In genomic region chr7:139118234-139118802, GRCh38 we compare ENCODE assay signal across 1 cellular context.
TF ChIP-seq lines count a peak whose summit lies in the region.

No MANE protein-coding gene starts in this region.

TF ChIP-seq in K562, 482 proteins besides CTCF, POLR2A, EP300 and RAD21 (continued from another document and continues in another):
- TF ChIP-seq ZNF655 (CRISPR knock-in tag; IDR thresholded peaks at IDR 0.05) (no peak), ASH1L (IDR thresholded peaks at IDR 0.05; ENCODE audit: borderline replicate concordance, low read depth, partially characterized antibody) (no peak), VEZF1 (CRISPR knock-in tag; IDR thresholded peaks at IDR 0.05) (peak; percentile 7; the same call in 1 of the 2 replicates), NR0B1 (IDR thresholded peaks at IDR 0.05; ENCODE audit: partially characterized antibody) (no peak), ZNF174 (CRISPR knock-in tag; IDR thresholded peaks at IDR 0.05) (peak; percentile 63; the same call in 1 of the 2 replicates), ZNF445 (CRISPR knock-in tag; IDR thresholded peaks at IDR 0.05; ENCODE audit: low read depth) (no peak), KDM1A (IDR thresholded peaks at IDR 0.05) (peak; percentile 92 to 93), BRD9 (IDR thresholded peaks at IDR 0.05; ENCODE audit: low read depth, partially characterized antibody) (peak; percentile 98), CTBP1 (IDR thresholded peaks at IDR 0.05; ENCODE audit: borderline replicate concordance) (peak; percentile 75), ETV5 (CRISPR knock-in tag; IDR thresholded peaks at IDR 0.05; ENCODE audit: low read depth) (peak; percentile 6; the same call in 1 of the 2 replicates), CHD2 (IDR thresholded peaks at IDR 0.05; ENCODE audit: low read depth, low read length) (no peak), MLLT1 (IDR thresholded peaks at IDR 0.05) (no peak; a peak in 1 of 4 replicates), NR1H2 (CRISPR knock-in tag; IDR thresholded peaks at IDR 0.05) (no peak), ILK (tag; IDR thresholded peaks at IDR 0.05; ENCODE audit: borderline replicate concordance, low read depth) (no peak), BRD4 (IDR thresholded peaks at IDR 0.05) (no peak), TCF7 (IDR thresholded peaks at IDR 0.05; ENCODE audit: borderline replicate concordance) (no peak), ZBTB49 (CRISPR knock-in tag; IDR thresholded peaks at IDR 0.05; ENCODE audit: borderline replicate concordance) (no peak), ARID3B (CRISPR knock-in tag; IDR thresholded peaks at IDR 0.05; ENCODE audit: borderline replicate concordance) (no peak), KLF6 (CRISPR knock-in tag; IDR thresholded peaks at IDR 0.05; ENCODE audit: borderline replicate concordance) (0 out of 2 replicates have a peak, but pooled peaks have one; percentile 25), MAX (CRISPR knock-in tag; IDR thresholded peaks at IDR 0.05) (no peak), ZC3H8 (IDR thresholded peaks at IDR 0.05) (no peak; the same call in 1 of the 2 replicates), NBN (IDR thresholded peaks at IDR 0.05; ENCODE audit: low read depth) (peak; percentile 85), RBM14 (IDR thresholded peaks at IDR 0.05; ENCODE audit: borderline replicate concordance, insufficient read depth, low read depth, low read length) (no peak), TFAM (CRISPR knock-in tag; conservative IDR thresholded peaks at IDR 0.05) (no peak), ZNF41 (CRISPR knock-in tag; conservative IDR thresholded peaks at IDR 0.05) (no peak), CREBBP (IDR thresholded peaks at IDR 0.05; ENCODE audit: low read depth, low read length) (no peak), NFXL1 (CRISPR knock-in tag; IDR thresholded peaks at IDR 0.05) (no peak), IRF9 (tag; IDR thresholded peaks at IDR 0.05) (no peak), PYGO2 (tag; IDR thresholded peaks at IDR 0.05) (0 out of 2 replicates have a peak, but pooled peaks have one; percentile 11), U2AF2 (optimal IDR thresholded peaks at IDR 0.05; ENCODE audit: low read depth, low read length) (no peak), HMG20A (CRISPR knock-in tag; conservative IDR thresholded peaks at IDR 0.05) (no peak), SIRT6 (IDR thresholded peaks at IDR 0.05; ENCODE audit: low read depth, low read length) (no peak), PHF20 (IDR thresholded peaks at IDR 0.05; ENCODE audit: partially characterized antibody) (no peak), SRSF1 (IDR thresholded peaks at IDR 0.05; ENCODE audit: low read depth, low read length) (no peak), MTF1 (CRISPR knock-in tag; IDR thresholded peaks at IDR 0.05; ENCODE audit: borderline replicate concordance) (0 out of 2 replicates have a peak, but pooled peaks have one; percentile 46), CBFB (CRISPR knock-in tag; IDR thresholded peaks at IDR 0.05) (no peak), EP400 (IDR thresholded peaks at IDR 0.05) (no peak; the same call in 1 of the 2 replicates), E2F8 (IDR thresholded peaks at IDR 0.05; ENCODE audit: low read depth, partially characterized antibody) (peak; percentile 56), CBX2 (IDR thresholded peaks at IDR 0.05; ENCODE audit: insufficient read depth, low read length, poor library complexity, severe bottlenecking) (no peak), HCFC1 (IDR thresholded peaks at IDR 0.05; ENCODE audit: low read depth, low read length) (no peak), ZNF583 (CRISPR knock-in tag; IDR thresholded peaks at IDR 0.05) (no peak), TGIF2 (CRISPR knock-in tag; IDR thresholded peaks at IDR 0.05) (no peak), ZFP30 (CRISPR knock-in tag; IDR thresholded peaks at IDR 0.05; ENCODE audit: borderline replicate concordance) (no peak), UBTF (IDR thresholded peaks at IDR 0.05; ENCODE audit: borderline replicate concordance in 1 of 2, low read depth in 2 of 2, low read length in 2 of 2) (no peak), SMAD1 (IDR thresholded peaks at IDR 0.05; ENCODE audit: low read depth, low read length, partially characterized antibody) (peak; percentile 64), PHTF2 (CRISPR knock-in tag; IDR thresholded peaks at IDR 0.05) (no peak; the same call in 1 of the 2 replicates), EGR1 (conservative IDR thresholded peaks at IDR 0.05) (no peak), CHD4 (IDR thresholded peaks at IDR 0.05; ENCODE audit: insufficient read depth, insufficient replicate concordance, low read depth, low read length, poor library complexity, severe bottlenecking) (no peak)
